In genomic region chr1:248822148-248823032, GRCh38 we compare ENCODE assay signal across 9 cellular contexts. TPM values are rescaled to one million over a fixed set of nuclear protein-coding genes. Genes with fewer than 3 reads are reported as not detected.
DNase-seq lines count a peak whose midpoint lies in the region; ATAC-seq and TF ChIP-seq lines count a peak whose summit lies in the region.
"Had no signal": no experiment of that assay in that cellular context is flagged by ENCODE, and none has a peak within 500 bp of the region (broad histone marks: within the 10 kb centered on the region; RNA-seq: fewer than 3 reads in every experiment).

No MANE protein-coding gene starts in this region.

- no peak overlapping the region for H3K27ac Mint-ChIP-seq in neural crest cell (ENCODE audit: unreplicated experiment)

- no peaks in the 10 kb centered on the region for H3K36me3 Mint-ChIP-seq in neural crest cell (ENCODE audit: low read depth)

- no peaks in the 10 kb centered on the region for H3K9me3 Mint-ChIP-seq in neural crest cell

- ATAC-seq in GM18502 (IDR thresholded peaks at IDR 0.05; ENCODE audit: poor library complexity, unreplicated experiment) (peak; percentile 31), HG03469 (IDR thresholded peaks at IDR 0.05; ENCODE audit: unreplicated experiment) (peak; percentile 32), left colon (no peak), HG03354 (IDR thresholded peaks at IDR 0.05; ENCODE audit: poor library complexity, severe bottlenecking, unreplicated experiment) (no peak)

- no peaks in the 10 kb centered on the region for H3K27me3 Mint-ChIP-seq in neural crest cell (ENCODE audit: low read depth)

- peaks cover 28% of the 10 kb centered on the region for H3K4me1 Mint-ChIP-seq in neural crest cell

- H3K4me3 Mint-ChIP-seq in neural crest cell = peak overlapping the region; percentile 92

- DNase-seq in astrocyte of the cerebellum (ENCODE audit: low read depth) (no peak), neural crest cell (ENCODE audit: low read depth, low spot score) (no peak), left colon (no peak), anterior cingulate cortex (lab: John Stamatoyannopoulos, UW) (no peak), posterior cingulate gyrus (no peak)

- intact Hi-C loops in left colon (cut with DNase I, micrococcal nuclease) (no loop called here), posterior cingulate gyrus (cut with DNase I) (no loop called here)

- in situ Hi-C loops in astrocyte of the cerebellum (cut with HindIII; ENCODE audit: low sequenced_read_pairs) = no loop called here

- H3K4me3 ChIP-seq in astrocyte of the cerebellum (ENCODE audit: low read depth, low read length) = peak overlapping the region; percentile 31
- H3K4me3 ChIP-seq: adrenal gland had no signal

- TF ChIP-seq CTCF in astrocyte of the cerebellum (IDR thresholded peaks at IDR 0.05; ENCODE audit: low read depth, low read length, missing control alignments) (no peak), neural crest cell (conservative IDR thresholded peaks at IDR 0.05) (no peak)

RNA-seq across cellular contexts. Expression of gene SH3BP5L, which starts 3.3 kb away (rescaled TPM):
- total RNA-seq in neural crest cell (26.9 and 28.9 TPM in 2 replicates), left colon (10 to 100 TPM; 22.2 to 25.9 TPM)

RNA-seq across cellular contexts. Expression of gene ZNF672, which starts 15.6 kb away (rescaled TPM):
- total RNA-seq in neural crest cell = 44.4 and 46.8 TPM in 2 replicates
- total RNA-seq in left colon = 10 to 100 TPM; 32.9 to 36.2 TPM

RNA-seq across cellular contexts. Expression of gene ZNF692, which starts 36.5 kb away (rescaled TPM):
- total RNA-seq in neural crest cell (72.5 and 72.8 TPM in 2 replicates), left colon (10 to 100 TPM; 26.9 to 31.4 TPM)

Comparison
In these comparisons a context has a peak if more than half of its experiments do, and no peak if none do; other contexts are left out.
1. ATAC-seq: peak in GM18502 (single experiment) and HG03469 (single experiment); none in left colon (single experiment) and HG03354 (single experiment).